In the genomic region with DNA sequence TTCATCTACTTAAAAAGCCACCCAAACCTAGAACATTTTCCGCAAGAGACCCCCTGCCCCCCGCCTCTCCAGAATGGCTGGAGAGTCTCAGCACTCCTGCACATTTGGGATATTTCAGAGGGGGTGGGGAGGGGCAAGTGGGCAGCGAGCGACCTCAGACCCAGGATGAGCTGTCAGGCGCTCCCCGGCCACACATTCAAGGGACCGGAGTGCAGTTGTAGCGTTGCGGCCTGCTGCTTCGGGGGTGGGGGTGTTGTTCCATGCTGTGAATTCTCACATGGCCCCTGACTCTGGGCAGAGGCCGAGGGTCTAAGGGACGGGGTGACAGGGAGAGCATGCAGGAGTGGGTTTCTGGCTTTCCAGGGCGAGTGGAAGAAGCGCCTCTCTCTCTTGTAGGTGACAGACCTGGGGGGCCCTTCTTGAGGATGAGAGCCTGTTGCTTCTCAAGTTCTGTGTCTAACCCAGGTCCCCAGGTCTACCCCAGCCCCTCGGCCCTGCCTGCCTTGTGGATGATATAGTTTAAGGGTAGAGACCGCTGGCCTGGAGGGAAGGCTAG, we compare ENCODE assay signal across 8 cellular contexts.
DNase-seq lines count a peak whose midpoint lies in the region; ATAC-seq lines count a peak whose summit lies in the region.

No MANE protein-coding gene starts in this region.

- no peak overlapping the region for H3K27ac Mint-ChIP-seq in activated naive CD8-positive, alpha-beta T cell treated with anti-CD3 and anti-CD28 coated beads, Interleukin-2, amount 50 U/mL, for 24 hours
- no peak overlapping the region for H3K27ac Mint-ChIP-seq in stimulated activated naive B cell treated with anti-CD40 and anti-IgM and Interleukin-4, amounts not matched to agents 10 μg/mL and 1 μg/mL and 100 μg/mL, for 72 hours

- H3K36me3 ChIP-seq in HUES6 (ENCODE audit: control insufficient read depth, insufficient read depth, low read length) = no peaks in the 10 kb centered on the region
- H3K36me3 ChIP-seq in iPS-18a (ENCODE audit: control insufficient read depth, low read depth, low read length) = no peaks in the 10 kb centered on the region

- no peaks in the 10 kb centered on the region for H3K27me3 Mint-ChIP-seq in activated naive CD8-positive, alpha-beta T cell treated with anti-CD3 and anti-CD28 coated beads, Interleukin-2, amount 50 U/mL, for 24 hours
- no peaks in the 10 kb centered on the region for H3K27me3 Mint-ChIP-seq in stimulated activated naive B cell treated with anti-CD40 and anti-IgM and Interleukin-4, amounts not matched to agents 10 μg/mL and 1 μg/mL and 100 μg/mL, for 72 hours

- no peak for ATAC-seq in activated naive CD8-positive, alpha-beta T cell treated with anti-CD3 and anti-CD28 coated beads, Interleukin-2, amount 50 U/mL, for 24 hours
- no peak for ATAC-seq in stimulated activated naive B cell treated with anti-CD40 and anti-IgM and Interleukin-4, amounts not matched to agents 10 μg/mL and 1 μg/mL and 100 μg/mL, for 72 hours (replicated peaks)

- H3K4me1 Mint-ChIP-seq in activated naive CD8-positive, alpha-beta T cell treated with anti-CD3 and anti-CD28 coated beads, Interleukin-2, amount 50 U/mL, for 24 hours = peaks cover 46% of the 10 kb centered on the region
- H3K4me1 Mint-ChIP-seq in stimulated activated naive B cell treated with anti-CD40 and anti-IgM and Interleukin-4, amounts not matched to agents 10 μg/mL and 1 μg/mL and 100 μg/mL, for 72 hours = peaks cover 60 to 62% of the 10 kb centered on the region in 2 donors

- H3K9ac ChIP-seq in HUES6 (ENCODE audit: low read length) (peak overlapping the region; percentile 66), iPS-18a (ENCODE audit: low read length) (peak overlapping the region; percentile 49)

- peak overlapping the region; percentile 57 for H3K4me3 Mint-ChIP-seq in activated naive CD8-positive, alpha-beta T cell treated with anti-CD3 and anti-CD28 coated beads, Interleukin-2, amount 50 U/mL, for 24 hours
- peak overlapping the region; percentile 73 to 76 for H3K4me3 Mint-ChIP-seq in stimulated activated naive B cell treated with anti-CD40 and anti-IgM and Interleukin-4, amounts not matched to agents 10 μg/mL and 1 μg/mL and 100 μg/mL, for 72 hours

- no peaks in the 10 kb centered on the region for H3K36me3 Mint-ChIP-seq in activated naive CD8-positive, alpha-beta T cell treated with anti-CD3 and anti-CD28 coated beads, Interleukin-2, amount 50 U/mL, for 24 hours (ENCODE audit: low read depth)
- H3K36me3 Mint-ChIP-seq in stimulated activated naive B cell treated with anti-CD40 and anti-IgM and Interleukin-4, amounts not matched to agents 10 μg/mL and 1 μg/mL and 100 μg/mL, for 72 hours = no peaks in the 10 kb centered on the region

- H3K27ac ChIP-seq in HUES6 (ENCODE audit: low read depth, low read length) (peak overlapping the region; percentile 45; the same call in 1 of the 2 replicates), iPS-18a (ENCODE audit: low read length) (no peak overlapping the region)

- H3K4me1 ChIP-seq in HUES6 (ENCODE audit: control insufficient read depth, insufficient read depth, low read length) (peaks cover 44% of the 10 kb centered on the region), iPS-18a (ENCODE audit: control insufficient read depth, low read depth, low read length) (peaks cover 38% of the 10 kb centered on the region)

- DNase-seq in activated naive CD8-positive, alpha-beta T cell treated with anti-CD3 and anti-CD28 coated beads, Interleukin-2, amount 50 U/mL, for 24 hours = no peak
- DNase-seq in stimulated activated naive B cell treated with anti-CD40 and anti-IgM and Interleukin-4, amounts not matched to agents 10 μg/mL and 1 μg/mL and 100 μg/mL, for 72 hours = no peak
- no peak for DNase-seq in stimulated activated CD8-positive, alpha-beta memory T cell treated with anti-CD3 and anti-CD28 coated beads, Interleukin-4, amount 100 ng/mL, for 48 hours
- DNase-seq in NCI-H1930 (lab: John Stamatoyannopoulos, UW) (no peak), DMS 273 (lab: John Stamatoyannopoulos, UW; ENCODE audit: unreplicated experiment) (no peak), NCI-H1092 treated with DMSO at 0.1 percent for 48 hours (lab: John Stamatoyannopoulos, UW) (no peak)

- H3K27me3 ChIP-seq in HUES6 (ENCODE audit: control insufficient read depth, insufficient read depth, low read length) = no peaks in the 10 kb centered on the region
- H3K27me3 ChIP-seq in iPS-18a (ENCODE audit: control insufficient read depth, insufficient read depth, low read length) = no peaks in the 10 kb centered on the region

- no peaks in the 10 kb centered on the region for H3K9me3 Mint-ChIP-seq in activated naive CD8-positive, alpha-beta T cell treated with anti-CD3 and anti-CD28 coated beads, Interleukin-2, amount 50 U/mL, for 24 hours
- no peaks in the 10 kb centered on the region for H3K9me3 Mint-ChIP-seq in stimulated activated naive B cell treated with anti-CD40 and anti-IgM and Interleukin-4, amounts not matched to agents 10 μg/mL and 1 μg/mL and 100 μg/mL, for 72 hours

- no peaks in the 10 kb centered on the region for H3K9me3 ChIP-seq in HUES6 (ENCODE audit: control insufficient read depth, insufficient read depth, low read depth, low read length)
- H3K9me3 ChIP-seq in iPS-18a (ENCODE audit: control insufficient read depth, low read depth, low read length) = no peaks in the 10 kb centered on the region

- peak overlapping the region; percentile 75 for H3K4me3 ChIP-seq in HUES6 (ENCODE audit: low read depth, low read length)
- peak overlapping the region; percentile 86 for H3K4me3 ChIP-seq in iPS-18a (ENCODE audit: low read length)
